In the genomic region with DNA sequence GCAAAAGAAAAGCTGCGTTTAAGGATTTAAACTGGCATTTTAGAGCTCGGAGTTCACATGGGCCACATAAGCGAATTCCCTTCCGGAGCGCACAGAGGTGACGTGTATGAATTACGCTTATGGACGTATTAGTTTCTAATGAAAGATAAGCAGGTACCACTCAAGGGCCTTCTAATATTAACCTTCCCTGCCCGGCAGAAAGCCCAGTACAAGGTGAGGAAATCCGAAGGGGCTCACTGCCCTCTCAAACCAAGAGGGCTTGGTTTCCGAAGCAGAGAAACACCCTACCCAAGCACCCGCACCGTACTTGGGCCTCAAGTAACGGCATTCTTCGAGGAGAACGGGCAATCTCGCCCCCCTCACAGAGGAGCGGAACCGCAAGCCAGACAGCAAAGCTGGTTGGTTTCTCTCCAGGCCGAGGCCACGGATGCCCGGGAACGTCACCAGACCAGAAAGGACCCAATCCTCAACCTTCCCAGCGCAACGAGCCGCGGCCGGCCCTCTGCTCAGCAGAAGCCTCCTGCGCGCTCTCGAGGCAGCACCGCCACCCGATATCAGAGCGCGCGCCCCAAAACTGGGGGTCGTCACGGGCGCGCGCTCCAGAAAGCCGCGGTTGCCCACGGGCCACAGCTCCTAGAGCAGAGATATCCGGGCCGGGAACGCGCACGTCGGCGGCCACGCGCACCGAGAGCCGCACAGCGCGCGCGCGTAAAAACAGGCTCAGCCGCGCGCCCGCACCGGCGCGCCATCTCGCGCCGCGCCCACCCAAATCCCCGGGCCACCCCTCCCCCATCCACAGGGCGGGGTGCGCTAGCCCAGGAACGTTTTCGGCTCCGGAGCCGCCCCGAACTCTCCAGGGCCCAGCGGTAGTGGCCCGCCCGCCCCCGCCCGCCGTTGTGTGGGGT, we compare ENCODE assay signal across 8 cellular contexts. TPM values are rescaled to one million over a fixed set of nuclear protein-coding genes. Genes with fewer than 3 reads are reported as not detected.
DNase-seq lines count a peak whose midpoint lies in the region; ATAC-seq and TF ChIP-seq lines count a peak whose summit lies in the region.

No MANE protein-coding gene starts in this region.

- peak overlapping the region; percentile 47 for H2BK5ac ChIP-seq in mesenchymal stem cell (ENCODE audit: low read depth, low read length, poor library complexity, severe bottlenecking)

- ATAC-seq in GM18870 (IDR thresholded peaks at IDR 0.05; ENCODE audit: unreplicated experiment) (peak; percentile 26), HG03159 (IDR thresholded peaks at IDR 0.05; ENCODE audit: unreplicated experiment) (peak; percentile 35)
- peak; percentile 40 for ATAC-seq in effector memory CD8-positive, alpha-beta T cell (replicated peaks)

- H2BK120ac ChIP-seq in mesenchymal stem cell (ENCODE audit: low read depth, low read length): peak overlapping the region; percentile 91

- H3K4ac ChIP-seq in mesenchymal stem cell (ENCODE audit: low read depth in 1 of 2, low read length in 2 of 2): peak overlapping the region; percentile 99

- H3K9me3 Mint-ChIP-seq in effector memory CD8-positive, alpha-beta T cell: no peaks in the 10 kb centered on the region

- H4K8ac ChIP-seq in mesenchymal stem cell (ENCODE audit: low read length): peak overlapping the region; percentile 91

- H3K9ac ChIP-seq in mesenchymal stem cell (ENCODE audit: low read length): peak overlapping the region; percentile 100

- H4K91ac ChIP-seq in mesenchymal stem cell (ENCODE audit: low read length): peak overlapping the region; percentile 99

- H2BK15ac ChIP-seq in mesenchymal stem cell (ENCODE audit: low read depth, poor library complexity, severe bottlenecking): peak overlapping the region; percentile 19

- H3K18ac ChIP-seq in mesenchymal stem cell (ENCODE audit: low read depth in 1 of 2, low read length in 2 of 2): peak overlapping the region; percentile 99

- H3K4me1 Mint-ChIP-seq in effector memory CD8-positive, alpha-beta T cell (ENCODE audit: low read depth in 2 of 2): peaks cover 20 to 39% of the 10 kb centered on the region in 2 donors

- no peaks in the 10 kb centered on the region for H3K27me3 Mint-ChIP-seq in effector memory CD8-positive, alpha-beta T cell

- H3K27ac Mint-ChIP-seq in effector memory CD8-positive, alpha-beta T cell: peak overlapping the region; percentile 94 to 98

- peak overlapping the region; percentile 92 to 99 for H3K4me3 Mint-ChIP-seq in effector memory CD8-positive, alpha-beta T cell

- TF ChIP-seq CTCF in AG09309 (IDR thresholded peaks at IDR 0.05; ENCODE audit: control insufficient read depth, insufficient read depth, low read depth, low read length, missing control alignments): no peak

- H3K23ac ChIP-seq in mesenchymal stem cell (ENCODE audit: low read length in 2 of 2): peak overlapping the region in 1 of 2 experiments; percentile 64

- WGBS in mesenchymal stem cell: under 1% methylated on average over 81 of the region's 85 CpGs

- H3K14ac ChIP-seq in mesenchymal stem cell (ENCODE audit: low read length in 2 of 2): peak overlapping the region; percentile 48 to 98

- peaks cover 7% of the 10 kb centered on the region for H3K79me1 ChIP-seq in mesenchymal stem cell (replicated peaks; ENCODE audit: low read length, poor library complexity, severe bottlenecking)

- peak overlapping the region; percentile 79 for H3K4me2 ChIP-seq in mesenchymal stem cell (ENCODE audit: low read length, poor library complexity, severe bottlenecking)

- peak overlapping the region; percentile 78 for H2AFZ ChIP-seq in mesenchymal stem cell (ENCODE audit: low read depth, low read length)

- no peaks in the 10 kb centered on the region for H3K9me3 ChIP-seq in mesenchymal stem cell (ENCODE audit: control insufficient read depth, low read length)

- peak overlapping the region in 1 of 2 experiments; percentile 55 for H2BK12ac ChIP-seq in mesenchymal stem cell (ENCODE audit: low read length in 2 of 2)

- H3K27ac ChIP-seq in mesenchymal stem cell (ENCODE audit: low read length, poor library complexity, severe bottlenecking): peak overlapping the region; percentile 86

- peak overlapping the region; percentile 95 for H3K4me3 ChIP-seq in AG09309 (ENCODE audit: control insufficient read depth, low read depth, low read length)
- H3K4me3 ChIP-seq in mesenchymal stem cell (ENCODE audit: insufficient read depth in 1 of 2, low read depth in 1 of 2, low read length in 2 of 2): peak overlapping the region; percentile 93 to 100

- H2AK5ac ChIP-seq in mesenchymal stem cell (ENCODE audit: low read length, severe bottlenecking): peak overlapping the region; percentile 3

- peaks cover 74% of the 10 kb centered on the region for H3K36me3 Mint-ChIP-seq in effector memory CD8-positive, alpha-beta T cell (ENCODE audit: insufficient read depth)

- DNase-seq in AG09309 (ENCODE audit: low read depth): peak; percentile 42
- peak; percentile 29 for DNase-seq in NCI-H524 treated with DMSO at 0.1 percent for 48 hours (lab: John Stamatoyannopoulos, UW)
- peak; percentile 92 for DNase-seq in activated CD8-positive, alpha-beta memory T cell treated with anti-CD3 and anti-CD28 coated beads for 24 hours
- peak; percentile 81 to 84 (median 83) for DNase-seq in effector memory CD8-positive, alpha-beta T cell
- DNase-seq in mesenchymal stem cell: peak; percentile 92
- DNase-seq in stimulated activated CD8-positive, alpha-beta memory T cell treated with anti-CD3 and anti-CD28 coated beads, Interleukin-12 subunit alpha, Interleukin-12 subunit beta, amount 100 ng/mL, for 24 hours (ENCODE audit: extremely low read depth): peak; percentile 63

- peaks cover 7% of the 10 kb centered on the region for H3K4me1 ChIP-seq in mesenchymal stem cell (ENCODE audit: control insufficient read depth, insufficient read depth, low read depth, low read length)

- H3K36me3 ChIP-seq in mesenchymal stem cell (ENCODE audit: control insufficient read depth in 1 of 2, insufficient read depth in 2 of 2, low read depth in 1 of 2, low read length in 2 of 2): peaks cover 20 to 25% of the 10 kb centered on the region in 2 experiments

- no peaks in the 10 kb centered on the region for H3K27me3 ChIP-seq in mesenchymal stem cell (ENCODE audit: control insufficient read depth in 1 of 2, insufficient read depth in 1 of 2, low read length in 2 of 2)

RNA-seq across cellular contexts. Expression of gene QRICH1, which starts 0.7 kb away (rescaled TPM):
- polyA plus RNA-seq in mesenchymal stem cell (2013, experiment 1 of 2): 73.2 TPM
- polyA plus RNA-seq in mesenchymal stem cell (2013, experiment 2 of 2): 71.8 TPM

RNA-seq across cellular contexts. Expression of gene QARS1, which starts 11.4 kb away (rescaled TPM):
- 324 TPM for polyA plus RNA-seq in mesenchymal stem cell (2013, experiment 1 of 2)
- 328 TPM for polyA plus RNA-seq in mesenchymal stem cell (2013, experiment 2 of 2)

RNA-seq across cellular contexts. Expression of gene USP19, which starts 27.4 kb away (rescaled TPM):
- polyA plus RNA-seq in mesenchymal stem cell (2013, experiment 1 of 2): 14.9 TPM
- 14.3 TPM for polyA plus RNA-seq in mesenchymal stem cell (2013, experiment 2 of 2)

RNA-seq across cellular contexts. Expression of gene LAMB2, which starts 39.6 kb away (rescaled TPM):
- 406 TPM for polyA plus RNA-seq in mesenchymal stem cell (2013, experiment 1 of 2)
- polyA plus RNA-seq in mesenchymal stem cell (2013, experiment 2 of 2): 386 TPM

Comparison
In these comparisons a context has a peak if more than half of its experiments do, and no peak if none do; other contexts are left out.
1. Peak in every context shown above with its lines: DNase-seq, ATAC-seq, H3K4me3 ChIP-seq and H3K27ac ChIP-seq.
2. DNase-seq: peak in every context shown above with its lines; median percentile 92 in activated CD8-positive, alpha-beta memory T cell treated with anti-CD3 and anti-CD28 coated beads for 24 hours; 92 in mesenchymal stem cell; 83 in effector memory CD8-positive, alpha-beta T cell; 63 in stimulated activated CD8-positive, alpha-beta memory T cell treated with anti-CD3 and anti-CD28 coated beads, Interleukin-12 subunit alpha, Interleukin-12 subunit beta, amount 100 ng/mL, for 24 hours; 42 in AG09309; 29 in NCI-H524 treated with DMSO at 0.1 percent for 48 hours.